In genomic region chr19:5694167-5694951, GRCh38 we compare ENCODE assay signal across 15 cellular contexts. TPM values are rescaled to one million over a fixed set of nuclear protein-coding genes. Genes with fewer than 3 reads are reported as not detected.
DNase-seq lines count a peak whose midpoint lies in the region; ATAC-seq and TF ChIP-seq lines count a peak whose summit lies in the region.
"Had no signal": no experiment of that assay in that cellular context is flagged by ENCODE, and none has a peak within 500 bp of the region (broad histone marks: within the 10 kb centered on the region; RNA-seq: fewer than 3 reads in every experiment).

No MANE protein-coding gene starts in this region.

- CTCF ChIA-PET in HEK293 (lab: Yijun Ruan, JAX): no interaction called here

- peak overlapping the region; percentile 86 for H3K27ac Mint-ChIP-seq in activated naive CD4-positive, alpha-beta T cell treated with anti-CD3 and anti-CD28 coated beads, Interleukin-2, amount 50 U/mL, for 24 hours
- H3K27ac Mint-ChIP-seq in effector memory CD8-positive, alpha-beta T cell: peak overlapping the region; percentile 25 to 98

- H3K36me3 Mint-ChIP-seq in activated naive CD4-positive, alpha-beta T cell treated with anti-CD3 and anti-CD28 coated beads, Interleukin-2, amount 50 U/mL, for 24 hours: peaks cover 14% of the 10 kb centered on the region
- peaks cover 94% of the 10 kb centered on the region for H3K36me3 Mint-ChIP-seq in effector memory CD8-positive, alpha-beta T cell (ENCODE audit: insufficient read depth)

- H3K27ac ChIP-seq in HEK293 (ENCODE audit: extremely low read depth, low read depth, low read length) (0 out of 2 replicates have a peak overlapping the region, but pooled peaks have one; percentile 35), spleen (peak overlapping the region in 1 of 8 donors; percentile 92)
- H3K27ac ChIP-seq: KMS-11, parathyroid adenoma had no signal

- TF ChIP-seq POLR2A in spleen (IDR thresholded peaks at IDR 0.05): no peak

- TF ChIP-seq CTCF in HEK293 (tag by site-specific recombination; IDR thresholded peaks at IDR 0.05) (no peak), spleen (IDR thresholded peaks at IDR 0.05 in 8 of 11, conservative IDR thresholded peaks at IDR 0.05 in 3 of 11) (no peak)

- H3K36me3 ChIP-seq in HEK293 (ENCODE audit: control insufficient read depth in 2 of 2, insufficient read depth in 1 of 2, low read length in 2 of 2) (peaks cover 5 to 82% of the 10 kb centered on the region in 2 experiments; a peak in 2 of 3 replicates), spleen (peaks cover 4 to 82% (median 71%) of the 10 kb centered on the region in 6 donors)

- intact Hi-C loops in spleen (cut with DNase I; ENCODE audit: low total_unique reads): no loop called here

- ATAC-seq in effector memory CD8-positive, alpha-beta T cell (replicated peaks): no peak
- ATAC-seq in HG03520 (IDR thresholded peaks at IDR 0.05; ENCODE audit: unreplicated experiment): no peak
- ATAC-seq: mucosa of descending colon had no signal

- H3K4me3 ChIP-seq in HEK293 (ENCODE audit: low read depth, low read length) (no peak overlapping the region), spleen (no peak overlapping the region)
- H3K4me3 ChIP-seq: mucosa of descending colon had no signal

- H3K4me3 Mint-ChIP-seq in activated naive CD4-positive, alpha-beta T cell treated with anti-CD3 and anti-CD28 coated beads, Interleukin-2, amount 50 U/mL, for 24 hours: peak overlapping the region; percentile 44
- no peak overlapping the region for H3K4me3 Mint-ChIP-seq in effector memory CD8-positive, alpha-beta T cell

- no peaks in the 10 kb centered on the region for H3K27me3 Mint-ChIP-seq in activated naive CD4-positive, alpha-beta T cell treated with anti-CD3 and anti-CD28 coated beads, Interleukin-2, amount 50 U/mL, for 24 hours
- no peaks in the 10 kb centered on the region for H3K27me3 Mint-ChIP-seq in effector memory CD8-positive, alpha-beta T cell

- no peaks in the 10 kb centered on the region for H3K9me3 Mint-ChIP-seq in activated naive CD4-positive, alpha-beta T cell treated with anti-CD3 and anti-CD28 coated beads, Interleukin-2, amount 50 U/mL, for 24 hours
- H3K9me3 Mint-ChIP-seq in effector memory CD8-positive, alpha-beta T cell: no peaks in the 10 kb centered on the region

- 89 to 93% (median 90%) methylated on average over 37 to 45 of the region's 45 CpGs for WGBS in spleen, 5 donors

- no peak for DNase-seq in activated naive CD4-positive, alpha-beta T cell treated with Interleukin-2 at 50 U/mL for 16 hours
- no peak for DNase-seq in effector memory CD8-positive, alpha-beta T cell
- DNase-seq in spleen: peak; percentile 79
- no peak for DNase-seq in GF-D8 (lab: John Stamatoyannopoulos, UW)
- no peak for DNase-seq in amniotic stem cell (lab: John Stamatoyannopoulos, UW)
- DNase-seq: activated gamma-delta T cell treated with Interleukin-2 at 50 U/mL for 16 hours, mucosa of descending colon, NCI-H1092 treated with DMSO at 0.1 percent for 48 hours, NCI-H2171 had no signal

- H3K4me1 ChIP-seq in HEK293 (ENCODE audit: control insufficient read depth, insufficient read depth, low read length) (no peaks in the 10 kb centered on the region; the same call in 1 of the 2 replicates), spleen (peaks cover 8 to 51% (median 39%) of the 10 kb centered on the region in 6 donors)
- H3K4me1 ChIP-seq: parathyroid adenoma had no signal

- peaks cover 4% of the 10 kb centered on the region for H3K4me1 Mint-ChIP-seq in activated naive CD4-positive, alpha-beta T cell treated with anti-CD3 and anti-CD28 coated beads, Interleukin-2, amount 50 U/mL, for 24 hours
- H3K4me1 Mint-ChIP-seq in effector memory CD8-positive, alpha-beta T cell (ENCODE audit: low read depth in 2 of 2): peaks cover 10 to 25% of the 10 kb centered on the region in 2 donors

- H3K9me3 ChIP-seq in HEK293 (ENCODE audit: control insufficient read depth, insufficient read depth, low read depth, low read length): no peaks in the 10 kb centered on the region
- H3K9me3 ChIP-seq in spleen: no peaks in the 10 kb centered on the region
- H3K9me3 ChIP-seq: mucosa of descending colon had no signal

- POLR2A ChIA-PET in HEK293 (lab: Yijun Ruan, JAX): interaction anchor here (0.5 to 3.0 kb wide), 7 partner anchors 11 to 1339 kb away, joined by 3 to 12 read pairs (median 5); partner anchors contain the start of genes CATSPERD and LONP1

- no peaks in the 10 kb centered on the region for H3K27me3 ChIP-seq in spleen (replicated peaks in 1 of 7)

TF ChIP-seq in HEK293, 187 proteins besides CTCF, POLR2A, EP300 and RAD21 (continues in another document):
- TF ChIP-seq ZNF600 (tag by site-specific recombination; IDR thresholded peaks at IDR 0.05): peak; percentile 93
- 0 out of 2 replicates have a peak, but pooled peaks have one; percentile 65 for TF ChIP-seq KLF8 (tag by site-specific recombination; IDR thresholded peaks at IDR 0.05)
- no peak for TF ChIP-seq REPIN1 (tag by site-specific recombination; IDR thresholded peaks at IDR 0.05; ENCODE audit: low read depth)
- no peak for TF ChIP-seq ZNF391 (tag by site-specific recombination; IDR thresholded peaks at IDR 0.05; ENCODE audit: borderline replicate concordance, low read depth)
- no peak for TF ChIP-seq ZNF404 (tag by site-specific recombination; IDR thresholded peaks at IDR 0.05)
- TF ChIP-seq KLF17 (tag by site-specific recombination; IDR thresholded peaks at IDR 0.05): no peak
- no peak for TF ChIP-seq ZNF121 (tag by site-specific recombination; IDR thresholded peaks at IDR 0.05)
- TF ChIP-seq SP2 (tag by site-specific recombination; IDR thresholded peaks at IDR 0.05): no peak
- no peak for TF ChIP-seq ZNF175 (tag by site-specific recombination; IDR thresholded peaks at IDR 0.05)
- TF ChIP-seq ZNF626 (tag by site-specific recombination; IDR thresholded peaks at IDR 0.05): no peak
- TF ChIP-seq ZNF639 (tag by site-specific recombination; IDR thresholded peaks at IDR 0.05): no peak
- TF ChIP-seq ZFHX2 (tag by site-specific recombination; conservative IDR thresholded peaks at IDR 0.05): peak; percentile 64
- no peak for TF ChIP-seq HOXC10 (CRISPR knock-in tag; IDR thresholded peaks at IDR 0.05)
- TF ChIP-seq YY2 (tag by site-specific recombination; IDR thresholded peaks at IDR 0.05): no peak
- TF ChIP-seq ZNF426 (tag by site-specific recombination; IDR thresholded peaks at IDR 0.05): no peak
- no peak for TF ChIP-seq ZNF660 (tag by site-specific recombination; IDR thresholded peaks at IDR 0.05)
- TF ChIP-seq ZNF169 (tag by site-specific recombination; IDR thresholded peaks at IDR 0.05): no peak
- TF ChIP-seq ZNF398 (tag by site-specific recombination; IDR thresholded peaks at IDR 0.05): no peak

RNA-seq across cellular contexts. Expression of gene RPL36, which starts 4.3 kb away (rescaled TPM):
- total RNA-seq in spleen: 100 to 1,000 TPM; 294 to 922 (median 652) TPM
- polyA plus RNA-seq in spleen: 1,000 to 10,000 TPM; 2,501 to 2,825 (median 2,795) TPM

RNA-seq across cellular contexts. Expression of gene HSD11B1L, which starts 13.5 kb away (rescaled TPM):
- total RNA-seq in spleen: 1 to 10 TPM; 1.9 to 8.8 (median 3.1) TPM
- 1 to 10 TPM; 3.3 to 5.5 (median 3.8) TPM for polyA plus RNA-seq in spleen

RNA-seq across cellular contexts. Expression of gene MICOS13, which starts 14.0 kb away (rescaled TPM):
- 10 to 100 TPM; 15.7 to 41.0 (median 36.8) TPM for total RNA-seq in spleen
- 10 to 100 TPM; 71.0 to 89.5 (median 78.0) TPM for polyA plus RNA-seq in spleen

RNA-seq across cellular contexts. Expression of gene LONP1, which starts 25.6 kb away (rescaled TPM):
- 10 to 100 TPM; 33.1 to 65.8 (median 56.5) TPM for total RNA-seq in spleen
- 10 to 100 TPM; 29.2 to 48.2 (median 42.6) TPM for polyA plus RNA-seq in spleen

RNA-seq across cellular contexts. Expression of gene CATSPERD, which starts 26.1 kb away (rescaled TPM):
- not detected for total RNA-seq in spleen
- not detected for polyA plus RNA-seq in spleen
- total RNA-seq: mucosa of descending colon; T-helper 2 cell treated with Interferon-gamma antibody and Interleukin-4, amounts not matched to agents 100 ng/mL and 5 ng/mL, for 36 hours had no signal
